ENCODE assay signal across 8 cellular contexts in genomic region chr3:197030379-197031314, GRCh38. TPM values are rescaled to one million over a fixed set of nuclear protein-coding genes. Genes with fewer than 3 reads are reported as not detected.
DNase-seq lines count a peak whose midpoint lies in the region; ATAC-seq, FAIRE-seq and TF ChIP-seq lines count a peak whose summit lies in the region.

No MANE protein-coding gene starts in this region.

- POLR2A ChIA-PET in H1 (lab: Charles Lee; ENCODE audit: partially characterized antibody) = interaction anchor here (0.7 to 2.1 kb wide), 4 partner anchors 9 to 24 kb away, joined by 3 to 9 read pairs (median 4); no protein-coding TSS in a partner anchor
- POLR2A ChIA-PET in CD4-positive, alpha-beta memory T cell (lab: Charles Lee; ENCODE audit: partially characterized antibody) = interaction anchor here (0.6 to 1.7 kb wide), 2 partner anchors 28 to 163 kb away, joined by 3 to 6 read pairs; partner anchors contain the start of gene SENP5

- peaks cover 12% of the 10 kb centered on the region for H3K27me3 Mint-ChIP-seq in mesothelial cell of epicardium (ENCODE audit: low read depth)
- H3K27me3 Mint-ChIP-seq in CD4-positive, alpha-beta memory T cell = no peaks in the 10 kb centered on the region

- H4K20me1 ChIP-seq in BLaER1 (peaks cover 31% of the 10 kb centered on the region), MM.1S (ENCODE audit: insufficient read depth, low read length) (no peaks in the 10 kb centered on the region), H1 (replicated peaks in 1 of 2; ENCODE audit: control insufficient read depth in 1 of 2, insufficient read depth in 2 of 2, low read length in 2 of 2) (peaks cover 0 to 4% of the 10 kb centered on the region in 2 experiments)

- H3K79me1 ChIP-seq in H1 (ENCODE audit: low read depth, low read length) = no peaks in the 10 kb centered on the region

- no peak overlapping the region for H3K18ac ChIP-seq in H1 (ENCODE audit: extremely low read depth, low read length)

- H2BK12ac ChIP-seq in H1 (ENCODE audit: low read depth, low read length) = peak overlapping the region; percentile 80; the same call in 1 of the 2 replicates

- no peak overlapping the region for H3K4me3 ChIP-seq in BLaER1
- H3K4me3 ChIP-seq in MM.1S (ENCODE audit: low read length) = peak overlapping the region; percentile 93
- no peak overlapping the region for H3K4me3 ChIP-seq in H1 (ENCODE audit: extremely low read depth in 1 of 4, insufficient read depth in 2 of 4, low read depth in 3 of 4, low read length in 4 of 4)
- H3K4me3 ChIP-seq in CD4-positive, alpha-beta memory T cell (ENCODE audit: low read length in 2 of 2) = no peak overlapping the region

- H2AK5ac ChIP-seq in H1 (ENCODE audit: low read depth, low read length) = no peak overlapping the region

- no peaks in the 10 kb centered on the region for H3K79me2 ChIP-seq in MM.1S (ENCODE audit: low read length)
- H3K79me2 ChIP-seq in H1 (ENCODE audit: control insufficient read depth in 1 of 2, insufficient read depth in 2 of 2, low read length in 2 of 2) = no peaks in the 10 kb centered on the region

- no peak overlapping the region for H2BK15ac ChIP-seq in H1 (ENCODE audit: low read length)

- H2BK120ac ChIP-seq in H1 (replicated peaks; ENCODE audit: low read depth, low read length) = no peak overlapping the region

- H3K23ac ChIP-seq in H1 (ENCODE audit: insufficient read length) = no peak overlapping the region

- peak overlapping the region; percentile 82 for H2AFZ ChIP-seq in MM.1S (ENCODE audit: low read length)
- H2AFZ ChIP-seq in H1 (ENCODE audit: low read length) = 0 out of 2 replicates have a peak overlapping the region, but pooled peaks have one; percentile 58

- FAIRE-seq in H1 (lab: Jason Lieb, UNC) (no peak), D721Med (lab: Jason Lieb, UNC) (no peak)

- peaks cover 53% of the 10 kb centered on the region for H3K4me1 ChIP-seq in BLaER1
- H3K4me1 ChIP-seq in MM.1S (ENCODE audit: low read length) = no peaks in the 10 kb centered on the region
- peaks cover 0 to 4% (median 4%) of the 10 kb centered on the region in 4 experiments; a peak in 4 of 7 replicates for H3K4me1 ChIP-seq in H1 (replicated peaks in 1 of 4; ENCODE audit: control insufficient read depth in 3 of 4, insufficient read depth in 4 of 4, low read length in 3 of 4)
- H3K4me1 ChIP-seq in CD4-positive, alpha-beta memory T cell (ENCODE audit: insufficient read depth, low read length) = peaks cover 3% of the 10 kb centered on the region

- TF ChIP-seq RAD21 in H1 (IDR thresholded peaks at IDR 0.05 in 1 of 2, conservative IDR thresholded peaks at IDR 0.05 in 1 of 2; ENCODE audit: low read depth in 2 of 2, low read length in 2 of 2) = no peak

- no peak for TF ChIP-seq EP300 in H1 (IDR thresholded peaks at IDR 0.05; ENCODE audit: borderline replicate concordance in 1 of 2, low read depth in 2 of 2, low read length in 2 of 2)

- H3F3A ChIP-seq in MM.1S (ENCODE audit: insufficient read depth, low read length) = peaks cover 3% of the 10 kb centered on the region; the same call in 1 of the 2 replicates

- H3K27ac Mint-ChIP-seq in mesothelial cell of epicardium = no peak overlapping the region
- H3K27ac Mint-ChIP-seq in CD4-positive, alpha-beta memory T cell = peak overlapping the region in 3 of 7 donors; percentile 13 to 51 (median 18)

- 80% methylated on average over 27 of the region's 33 CpGs; no CpG with 5 or more reads in 1 of the 2 experiments for WGBS in H1 (ENCODE audit: extremely low coverage in 1 of 2, insufficient coverage in 1 of 2, insufficient read length in 1 of 2, insufficient replicate concordance in 2 of 2, low coverage in 1 of 2, low lambda C conversion rate in 2 of 2, missing lambda C conversion rate in 1 of 2), 2 experiments

- no peak overlapping the region for H3K56ac ChIP-seq in H1 (replicated peaks; ENCODE audit: insufficient read length, low read depth, low read length)

- no peak for ATAC-seq in HG03108 (IDR thresholded peaks at IDR 0.05; ENCODE audit: unreplicated experiment)
- ATAC-seq in HG03442 (IDR thresholded peaks at IDR 0.05; ENCODE audit: unreplicated experiment) = no peak

- no peaks in the 10 kb centered on the region for H3K9me2 ChIP-seq in MM.1S (replicated peaks; ENCODE audit: insufficient read depth, low read length)

- H3K4me2 ChIP-seq in BLaER1 (peak overlapping the region; percentile 22), MM.1S (ENCODE audit: low read depth, low read length) (peak overlapping the region; percentile 87), H1 (ENCODE audit: insufficient read depth in 1 of 2, low read depth in 2 of 2, low read length in 2 of 2) (peak overlapping the region in 1 of 2 experiments; percentile 52; a peak in 1 of 4 replicates)

- DNase-seq in MM.1S = peak; percentile 70
- DNase-seq in H1 (ENCODE audit: low read depth in 1 of 2, low spot score in 2 of 2) = peak in 1 of 2 experiments; percentile 66
- DNase-seq in mesothelial cell of epicardium (ENCODE audit: low spot score in 2 of 2, unreplicated experiment in 2 of 2) = no peak
- no peak for DNase-seq in CD4-positive, alpha-beta memory T cell
- no peak for DNase-seq in D721Med (ENCODE audit: insufficient read length, low spot score)

- no peaks in the 10 kb centered on the region for H3K9me3 Mint-ChIP-seq in mesothelial cell of epicardium
- H3K9me3 Mint-ChIP-seq in CD4-positive, alpha-beta memory T cell = no peaks in the 10 kb centered on the region

- H2BK5ac ChIP-seq in H1 (ENCODE audit: low read depth, low read length) = no peak overlapping the region

- no peak overlapping the region for H3K4ac ChIP-seq in H1 (replicated peaks; ENCODE audit: insufficient read length, low read depth, low read length)

- no peak overlapping the region for H3K14ac ChIP-seq in H1 (ENCODE audit: insufficient read length)

- H3K36me3 Mint-ChIP-seq in mesothelial cell of epicardium = no peaks in the 10 kb centered on the region
- no peaks in the 10 kb centered on the region for H3K36me3 Mint-ChIP-seq in CD4-positive, alpha-beta memory T cell

- H3K9ac ChIP-seq in BLaER1 = no peak overlapping the region; the same call in 1 of the 2 replicates
- peak overlapping the region; percentile 36; the same call in 1 of the 2 replicates for H3K9ac ChIP-seq in MM.1S (ENCODE audit: low read length)
- no peak overlapping the region for H3K9ac ChIP-seq in H1 (replicated peaks in 1 of 4; ENCODE audit: extremely low read depth in 1 of 4, low read depth in 3 of 4, low read length in 3 of 4)

- no peak overlapping the region for H4K8ac ChIP-seq in H1 (ENCODE audit: extremely low read depth, insufficient read depth, low read length)

- no peak overlapping the region for H3K27ac ChIP-seq in BLaER1
- H3K27ac ChIP-seq in MM.1S (ENCODE audit: low read length) = no peak overlapping the region
- no peak overlapping the region for H3K27ac ChIP-seq in H1 (ENCODE audit: low read depth, low read length)
- no peak overlapping the region for H3K27ac ChIP-seq in CD4-positive, alpha-beta memory T cell (ENCODE audit: low read depth, low read length)

- intact Hi-C loops in CD4-positive, alpha-beta memory T cell (cut with micrococcal nuclease) = no loop called here

- H3K9me3 ChIP-seq in BLaER1 = no peaks in the 10 kb centered on the region
- H3K9me3 ChIP-seq in MM.1S (replicated peaks; ENCODE audit: insufficient read depth, low read length) = no peaks in the 10 kb centered on the region
- no peaks in the 10 kb centered on the region for H3K9me3 ChIP-seq in H1 (ENCODE audit: insufficient read depth in 2 of 2, low read depth in 1 of 2, low read length in 1 of 2)
- H3K9me3 ChIP-seq in CD4-positive, alpha-beta memory T cell (ENCODE audit: control insufficient read depth in 1 of 2, low read length in 2 of 2) = no peaks in the 10 kb centered on the region

- H3K36me3 ChIP-seq in BLaER1 = peaks cover 23% of the 10 kb centered on the region
- H3K36me3 ChIP-seq in MM.1S (replicated peaks; ENCODE audit: insufficient read depth, low read length) = no peaks in the 10 kb centered on the region
- no peaks in the 10 kb centered on the region for H3K36me3 ChIP-seq in H1 (ENCODE audit: control insufficient read depth in 2 of 4, insufficient read depth in 4 of 4, low read length in 3 of 4)
- no peaks in the 10 kb centered on the region for H3K36me3 ChIP-seq in CD4-positive, alpha-beta memory T cell (ENCODE audit: insufficient read depth, low read length)

- H3K4me3 Mint-ChIP-seq in mesothelial cell of epicardium = peak overlapping the region; percentile 34
- peak overlapping the region in 4 of 8 donors; percentile 12 to 56 (median 35) for H3K4me3 Mint-ChIP-seq in CD4-positive, alpha-beta memory T cell

- peaks cover 9% of the 10 kb centered on the region; the same call in 1 of the 2 replicates for H3K23me2 ChIP-seq in H1 (ENCODE audit: low read depth, low read length)

- CTCF ChIA-PET in H1 (lab: Charles Lee; ENCODE audit: partially characterized antibody) = interaction anchor here (0.6 to 16.7 kb wide), 23 partner anchors 7 to 886 kb away, joined by 3 to 245 read pairs (median 3); partner anchors contain the start of gene NCBP2
- CTCF ChIA-PET in CD4-positive, alpha-beta memory T cell (lab: Charles Lee; ENCODE audit: partially characterized antibody) = interaction anchor here (0.7 to 2.1 kb wide), 11 partner anchors 9 to 33 kb away, joined by 3 to 17 read pairs (median 4); no protein-coding TSS in a partner anchor

- no peak for TF ChIP-seq CTCF in MM.1S (IDR thresholded peaks at IDR 0.05; ENCODE audit: low read length)
- TF ChIP-seq CTCF in H1 (IDR thresholded peaks at IDR 0.05; ENCODE audit: control extremely low read depth in 1 of 3, insufficient read depth in 1 of 3, low read depth in 1 of 3, low read length in 3 of 3) = no peak
- TF ChIP-seq CTCF in mesothelial cell of epicardium (IDR thresholded peaks at IDR 0.05; ENCODE audit: unreplicated experiment) = no peak
- no peak for TF ChIP-seq CTCF in D721Med (IDR thresholded peaks at IDR 0.05; ENCODE audit: insufficient read depth, missing control alignments)

- no peak overlapping the region for H2BK20ac ChIP-seq in H1 (ENCODE audit: low read length)

- no peaks in the 10 kb centered on the region for H3K27me3 ChIP-seq in BLaER1
- no peaks in the 10 kb centered on the region for H3K27me3 ChIP-seq in MM.1S (replicated peaks; ENCODE audit: insufficient read depth, low read length)
- H3K27me3 ChIP-seq in H1 (replicated peaks in 1 of 4; ENCODE audit: control insufficient read depth in 3 of 4, extremely low read depth in 1 of 4, insufficient read depth in 3 of 4, low read length in 3 of 4) = peaks cover 9 to 21% (median 19%) of the 10 kb centered on the region in 4 experiments
- no peaks in the 10 kb centered on the region for H3K27me3 ChIP-seq in CD4-positive, alpha-beta memory T cell (ENCODE audit: insufficient read depth, low read length)

- H4K5ac ChIP-seq in H1 (ENCODE audit: insufficient read length, low read depth, low read length) = no peak overlapping the region

- no peak for TF ChIP-seq POLR2A in H1 (IDR thresholded peaks at IDR 0.05; ENCODE audit: control extremely low read depth in 1 of 2, low read depth in 2 of 2, low read length in 2 of 2)

- peaks cover 8% of the 10 kb centered on the region for H3K4me1 Mint-ChIP-seq in mesothelial cell of epicardium
- H3K4me1 Mint-ChIP-seq in CD4-positive, alpha-beta memory T cell = peaks cover 3 to 4% (median 3%) of the 10 kb centered on the region in 4 donors

- H4K91ac ChIP-seq in H1 (replicated peaks; ENCODE audit: insufficient read length, low read length) = no peak overlapping the region

RNA-seq across cellular contexts. Expression of gene MELTF, which starts 1.0 kb away (rescaled TPM):
- 3.5 and 3.7 TPM in 2 replicates for total RNA-seq in H1 (2021; fragmentation: NEBNext Ultra II Directional; extraction: Animal tissue kit (Norgen Biotek cat#: 25700))
- 1.7 and 2.7 TPM in 2 replicates for polyA plus RNA-seq in H1 (2011; rRNA removed)
- 2.2 TPM for polyA plus RNA-seq in H1 (2011; cell fraction: cytosol; rRNA removed)
- 9.6 TPM for polyA plus RNA-seq in H1 (2011; cell fraction: nucleus; rRNA removed)
- 2.1 to 3.7 TPM (median 3.4 TPM) in 4 replicates for polyA plus RNA-seq in H1 (2012, experiment 1 of 2)
- 1.1 TPM for polyA plus RNA-seq in H1 (2012, experiment 2 of 2)
- polyA plus RNA-seq in H1 (2013, experiment 1 of 2) = 2.9 TPM
- polyA plus RNA-seq in H1 (2013, experiment 2 of 2) = 2.9 TPM
- 1.9 and 2.0 TPM in 2 replicates for polyA minus RNA-seq in H1 (2011; rRNA and poly(A)+ RNA removed)
- 1.5 TPM for polyA minus RNA-seq in H1 (2011; cell fraction: cytosol; rRNA and poly(A)+ RNA removed)
- polyA minus RNA-seq in H1 (2011; cell fraction: nucleus; rRNA and poly(A)+ RNA removed) = 7.0 TPM
- total RNA-seq in mesothelial cell of epicardium = 9.1 to 9.9 TPM (median 9.2 TPM) in 3 replicates
- total RNA-seq in CD4-positive, alpha-beta memory T cell = 1 to 10 TPM; 1.2 to 1.4 TPM
- under 1 TPM in 1 of 2 donors, not detected in 1; 0.92 TPM for polyA plus RNA-seq in CD4-positive, alpha-beta memory T cell
